1 cellular context compared by ENCODE assay signal in the genomic region with DNA sequence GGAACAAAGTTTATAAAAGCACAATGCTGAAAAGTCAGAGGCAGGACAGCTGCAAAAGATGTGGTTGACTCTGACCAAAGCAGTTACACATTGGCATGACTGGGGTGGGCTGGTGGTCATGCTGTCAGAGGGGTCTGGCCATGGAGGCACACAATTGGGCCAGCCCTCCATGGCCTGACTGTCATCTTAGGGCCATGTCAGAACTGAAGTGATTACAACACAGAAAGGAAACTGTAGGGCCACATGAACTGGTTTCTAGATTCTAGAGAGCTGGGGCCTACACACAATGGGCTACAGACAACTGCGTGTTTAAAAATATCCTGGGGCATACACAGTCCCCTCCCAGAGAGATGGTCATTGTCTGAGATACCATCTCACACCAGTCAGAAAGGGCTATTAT.
TF ChIP-seq lines count a peak whose summit lies in the region.

No MANE protein-coding gene starts in this region.

TF ChIP-seq in H1, 55 proteins besides CTCF, POLR2A, EP300 and RAD21:
- TF ChIP-seq CREB1 (IDR thresholded peaks at IDR 0.05), result no peak
- no peak for TF ChIP-seq CHD1 (IDR thresholded peaks at IDR 0.05; ENCODE audit: low read depth, low read length)
- TF ChIP-seq CBX8 (IDR thresholded peaks at IDR 0.05; ENCODE audit: borderline replicate concordance, low read depth, low read length), result no peak
